8 cellular contexts compared by ENCODE assay signal in genomic region chr11:130434521-130435223, GRCh38. TPM values are rescaled to one million over a fixed set of nuclear protein-coding genes. Genes with fewer than 3 reads are reported as not detected.
DNase-seq lines count a peak whose midpoint lies in the region; ATAC-seq and TF ChIP-seq lines count a peak whose summit lies in the region.

No MANE protein-coding gene starts in this region.

- no peaks in the 10 kb centered on the region for H3K36me3 ChIP-seq in kidney epithelial cell (ENCODE audit: control insufficient read depth, insufficient read depth, low read length)

- peak; percentile 87 for ATAC-seq in GM18909 (IDR thresholded peaks at IDR 0.05; ENCODE audit: poor library complexity, unreplicated experiment)
- peak; percentile 89 for ATAC-seq in HG03175 (IDR thresholded peaks at IDR 0.05; ENCODE audit: unreplicated experiment)

- H3K27ac ChIP-seq in cingulate gyrus (ENCODE audit: low read depth, low read length) = peak overlapping the region; percentile 80

- peak overlapping the region; percentile 54 for H3K4me3 ChIP-seq in kidney epithelial cell (ENCODE audit: low read depth, low read length)

- TF ChIP-seq CTCF in kidney epithelial cell (IDR thresholded peaks at IDR 0.05; ENCODE audit: insufficient read depth, low read length, poor library complexity, severe bottlenecking) = peak; percentile 78

- H3K27me3 ChIP-seq in kidney epithelial cell (ENCODE audit: control insufficient read depth, insufficient read depth, low read length) = peaks cover 11% of the 10 kb centered on the region

- DNase-seq in AML-193 (lab: John Stamatoyannopoulos, UW) (peak; percentile 66 to 69), NCI-H226 (peak; percentile 62), kidney epithelial cell (ENCODE audit: low read depth) (no peak)
- peak; percentile 66 for DNase-seq in activated CD4-positive, CD25-positive, alpha-beta regulatory T cell treated with anti-CD3 and anti-CD28 coated beads, Interleukin-2, amount 50 U/mL, for 72 hours
- DNase-seq in stimulated activated CD4-positive, alpha-beta T cell treated with anti-CD3 and anti-CD28 coated beads, Interleukin-15, amount 100 ng/mL, for 1 hour (ENCODE audit: low read depth in 1 of 2, low spot score in 1 of 2) = peak; percentile 11 to 33

RNA-seq across cellular contexts. Expression of gene ADAMTS8, which starts 6.3 kb away (rescaled TPM):
- total RNA-seq in kidney epithelial cell = not detected in 2 replicates

RNA-seq across cellular contexts. Expression of gene ADAMTS15, which starts 13.8 kb away (rescaled TPM):
- 3.9 and 4.2 TPM in 2 replicates for total RNA-seq in kidney epithelial cell
